Comparison of ENCODE assay signal across 25 cellular contexts in genomic region chr3:22159004-22159695, GRCh38.
DNase-seq lines count a peak whose midpoint lies in the region; ATAC-seq and TF ChIP-seq lines count a peak whose summit lies in the region.
"Had no signal": no experiment of that assay in that cellular context is flagged by ENCODE, and none has a peak within 500 bp of the region (broad histone marks: within the 10 kb centered on the region; RNA-seq: fewer than 3 reads in every experiment).

No MANE protein-coding gene starts in this region.

- no peak overlapping the region for H3K23ac ChIP-seq in trophoblast cell (ENCODE audit: low read length)

- H3K9ac ChIP-seq in trophoblast cell (ENCODE audit: low read length), result no peak overlapping the region

- WGBS in trophoblast cell (ENCODE audit: extremely low coverage, insufficient coverage, insufficient read length), result 100% methylated on average over 1 of the region's 5 CpGs

- H3K18ac ChIP-seq in trophoblast cell (ENCODE audit: low read length), result no peak overlapping the region

- no peak overlapping the region for H4K12ac ChIP-seq in trophoblast cell (ENCODE audit: low read depth, low read length)

- H2BK120ac ChIP-seq in trophoblast cell (ENCODE audit: insufficient read depth, low read length, poor library complexity), result no peak overlapping the region

- H4K91ac ChIP-seq in trophoblast cell (ENCODE audit: low read depth, low read length), result no peak overlapping the region

- H3K4me2 ChIP-seq in trophoblast cell (ENCODE audit: low read length), result no peak overlapping the region
- H3K4me2 ChIP-seq: smooth muscle cell had no signal

- TF ChIP-seq CTCF in NB4 (IDR thresholded peaks at IDR 0.05; ENCODE audit: low read depth, low read length), result no peak

- H3K36me3 ChIP-seq in trophoblast cell (ENCODE audit: control insufficient read depth in 1 of 2, insufficient read depth in 2 of 2, low read length in 2 of 2), result no peaks in the 10 kb centered on the region
- H3K36me3 ChIP-seq: heart left ventricle, uterus had no signal

- H3K79me2 ChIP-seq in trophoblast cell (ENCODE audit: control insufficient read depth, insufficient read depth, low read length, poor library complexity), result no peaks in the 10 kb centered on the region

- no peak overlapping the region for H2AFZ ChIP-seq in trophoblast cell (ENCODE audit: insufficient read depth, low read length, poor library complexity)

- H3K14ac ChIP-seq in trophoblast cell (ENCODE audit: low read length), result no peak overlapping the region

- H3K4me3 ChIP-seq in NB4 (ENCODE audit: low read depth, low read length), result no peak overlapping the region
- H3K4me3 ChIP-seq in trophoblast cell (ENCODE audit: low read depth, low read length), result no peak overlapping the region
- H3K4me3 ChIP-seq: heart left ventricle, smooth muscle cell, uterus had no signal

- H3K27me3 ChIP-seq in trophoblast cell (ENCODE audit: insufficient read depth, low read length), result no peaks in the 10 kb centered on the region
- H3K27me3 ChIP-seq: heart left ventricle, uterus had no signal

- no peak overlapping the region for H3K4ac ChIP-seq in trophoblast cell (ENCODE audit: low read depth, low read length)

- H3K27ac ChIP-seq in trophoblast cell (ENCODE audit: low read depth, low read length), result peak overlapping the region; percentile 58
- H3K27ac ChIP-seq: heart left ventricle, uterus had no signal

- no peak overlapping the region for H4K8ac ChIP-seq in trophoblast cell (ENCODE audit: low read depth, low read length)

- DNase-seq in HT-29 (ENCODE audit: low spot score), result peak; percentile 5
- DNase-seq in NB4 (ENCODE audit: low read depth), result peak; percentile 18
- peak; percentile 57 for DNase-seq in cerebellar cortex (ENCODE audit: low spot score)
- DNase-seq in trophoblast cell, result no peak
- DNase-seq in NCI-H128 (lab: John Stamatoyannopoulos, UW; ENCODE audit: unreplicated experiment), result no peak
- DNase-seq in stimulated activated CD4-positive, alpha-beta T cell treated with anti-CD3 and anti-CD28 coated beads, Interleukin-1b, Interleukin-23, amount 100 ng/mL, for 48 hours, result no peak
- no peak for DNase-seq in NOMO-1 treated with DMSO at 0.1 percent for 48 hours (lab: John Stamatoyannopoulos, UW; ENCODE audit: unreplicated experiment)
- DNase-seq: ACHN; activated CD4-positive, alpha-beta T cell treated with anti-CD3 and anti-CD28 coated beads, Interleukin-2, amount 50 U/mL, for 4 hours; activated CD4-positive, CD25-positive, alpha-beta regulatory T cell; activated naive CD8-positive, alpha-beta T cell treated with anti-CD3 and anti-CD28 coated beads for 36 hours; DMS79; HCEC 1CT; heart left ventricle; left cardiac atrium; mesendoderm; naive B cell; NCI-H146; NCI-H526 treated with DMSO at 0.1 percent for 48 hours; nucleus accumbens; stimulated activated CD4-positive, alpha-beta T cell treated with anti-CD3 and anti-CD28 coated beads, Interleukin-2, amount 100 ng/mL, for 48 hours; uterus had no signal

- H2BK5ac ChIP-seq in trophoblast cell (ENCODE audit: low read depth, low read length, poor library complexity), result no peak overlapping the region

- TF ChIP-seq POLR2A in NB4 (IDR thresholded peaks at IDR 0.05; ENCODE audit: extremely low read depth, insufficient read length), result no peak

- H3K79me1 ChIP-seq in trophoblast cell (ENCODE audit: low read length), result peaks cover 4% of the 10 kb centered on the region

- no peaks in the 10 kb centered on the region for H3K9me3 ChIP-seq in trophoblast cell (ENCODE audit: insufficient read depth, low read depth, low read length)
- H3K9me3 ChIP-seq: heart left ventricle, uterus had no signal

- H2BK12ac ChIP-seq in trophoblast cell (ENCODE audit: low read length), result no peak overlapping the region

- H3K4me1 ChIP-seq in trophoblast cell (ENCODE audit: control insufficient read depth in 1 of 2, insufficient read depth in 2 of 2, low read length in 2 of 2), result peaks cover 0 to 6% of the 10 kb centered on the region in 2 experiments
- H3K4me1 ChIP-seq: heart left ventricle, uterus had no signal

- no peak overlapping the region for H2AK5ac ChIP-seq in trophoblast cell (ENCODE audit: low read length)

- no peak for ATAC-seq in SK-N-SH treated with all-trans-retinoic acid at 6 μM for 48 hours
- ATAC-seq: heart left ventricle; left cardiac atrium; stimulated activated memory B cell treated with anti-CD40 and anti-IgM and Interleukin-4, amounts not matched to agents 10 μg/mL and 1 μg/mL and 100 μg/mL, for 72 hours had no signal

TF ChIP-seq in SK-N-SH treated with all-trans-retinoic acid at 6 μM for 48 hours, 23 proteins besides CTCF, POLR2A, EP300 and RAD21:
- TF ChIP-seq ZFP3 (CRISPR knock-in tag; IDR thresholded peaks at IDR 0.05) (no peak), ESRRG (CRISPR knock-in tag; IDR thresholded peaks at IDR 0.05) (no peak), PATZ1 (CRISPR knock-in tag; IDR thresholded peaks at IDR 0.05; ENCODE audit: borderline replicate concordance) (no peak), TOX (CRISPR knock-in tag; IDR thresholded peaks at IDR 0.05; ENCODE audit: borderline replicate concordance) (no peak), CSDC2 (CRISPR knock-in tag; IDR thresholded peaks at IDR 0.05) (no peak), ZFP30 (CRISPR knock-in tag; IDR thresholded peaks at IDR 0.05) (no peak)

Comparison
In these comparisons a context has a peak if more than half of its experiments do, and no peak if none do; other contexts are left out.
1. DNase-seq: peak in HT-29 (single experiment), NB4 (single experiment) and cerebellar cortex (single experiment); none in trophoblast cell (0 of 2), NCI-H128 (single experiment), stimulated activated CD4-positive, alpha-beta T cell treated with anti-CD3 and anti-CD28 coated beads, Interleukin-1b, Interleukin-23, amount 100 ng/mL, for 48 hours (single experiment) and NOMO-1 treated with DMSO at 0.1 percent for 48 hours (single experiment).